8 cellular contexts compared by ENCODE assay signal in genomic region chr4:74189331-74190043, GRCh38. TPM values are rescaled to one million over a fixed set of nuclear protein-coding genes. Genes with fewer than 3 reads are reported as not detected.
A peak's percentile ranks its signal among the peaks of the same experiment; 100 is the strongest.
DNase-seq lines count a peak whose midpoint lies in the region; ATAC-seq, FAIRE-seq and TF ChIP-seq lines count a peak whose summit lies in the region.

No MANE protein-coding gene starts in this region.

- TF ChIP-seq CTCF in 22Rv1 (IDR thresholded peaks at IDR 0.05) (peak; percentile 86), Peyer's patch (IDR thresholded peaks at IDR 0.05) (peak in 5 of 6 experiments; percentile 48 to 55 (median 53)), endothelial cell of umbilical vein (IDR thresholded peaks at IDR 0.05; ENCODE audit: extremely low read depth in 1 of 2, insufficient read depth in 1 of 2, low read depth in 1 of 2, low read length in 2 of 2) (peak; percentile 37 to 63), nephron progenitor cell (IDR thresholded peaks at IDR 0.05) (peak; percentile 81)

- H4K20me1 ChIP-seq in endothelial cell of umbilical vein (replicated peaks; ENCODE audit: control insufficient read depth, extremely low read depth, insufficient read depth, low read length): no peaks in the 10 kb centered on the region

- H3K4me1 Mint-ChIP-seq in nephron progenitor cell: no peaks in the 10 kb centered on the region
- H3K4me1 Mint-ChIP-seq in stimulated activated memory B cell treated with anti-CD40 and anti-IgM and Interleukin-4, amounts not matched to agents 10 μg/mL and 1 μg/mL and 100 μg/mL, for 72 hours: no peaks in the 10 kb centered on the region

- peak; percentile 85 for FAIRE-seq in endothelial cell of umbilical vein (lab: Jason Lieb, UNC)

- POLR2A ChIA-PET in endothelial cell of umbilical vein (lab: Charles Lee): interaction anchor here (0.6 kb wide), 1 partner anchor 614 kb away, joined by 3 read pairs; no protein-coding TSS in a partner anchor

- CTCF ChIA-PET in endothelial cell of umbilical vein (lab: Charles Lee): interaction anchor here (0.6 to 3.4 kb wide), 46 partner anchors 9 to 685 kb away, joined by 3 to 54 read pairs (median 4); partner anchors contain the start of genes BTC and EPGN

- H3K4me1 ChIP-seq in Peyer's patch (no peaks in the 10 kb centered on the region), endothelial cell of umbilical vein (ENCODE audit: control insufficient read depth, extremely low read depth, insufficient read depth, low read length) (no peaks in the 10 kb centered on the region)

- H3K9ac ChIP-seq in endothelial cell of umbilical vein (replicated peaks; ENCODE audit: extremely low read depth, insufficient read depth, low read length): no peak overlapping the region

- no peak overlapping the region for H3K4me3 Mint-ChIP-seq in nephron progenitor cell
- H3K4me3 Mint-ChIP-seq in stimulated activated memory B cell treated with anti-CD40 and anti-IgM and Interleukin-4, amounts not matched to agents 10 μg/mL and 1 μg/mL and 100 μg/mL, for 72 hours: no peak overlapping the region

- H2AFZ ChIP-seq in endothelial cell of umbilical vein (ENCODE audit: low read depth, low read length): no peak overlapping the region

- peak overlapping the region; percentile 76 for H3K27ac ChIP-seq in 22Rv1
- H3K27ac ChIP-seq in Peyer's patch: no peak overlapping the region
- no peak overlapping the region for H3K27ac ChIP-seq in endothelial cell of umbilical vein (ENCODE audit: insufficient read depth, low read depth, low read length)

- no peaks in the 10 kb centered on the region for H3K27me3 Mint-ChIP-seq in nephron progenitor cell (ENCODE audit: low read depth, poor library complexity)
- H3K27me3 Mint-ChIP-seq in stimulated activated memory B cell treated with anti-CD40 and anti-IgM and Interleukin-4, amounts not matched to agents 10 μg/mL and 1 μg/mL and 100 μg/mL, for 72 hours: no peaks in the 10 kb centered on the region

- no TSS peak for BruUV-seq in endothelial cell of umbilical vein (replicated peaks; lab: Mats Ljungman, UMichigan)

- H3K4me3 ChIP-seq in Peyer's patch (no peak overlapping the region), endothelial cell of umbilical vein (replicated peaks in 1 of 3; ENCODE audit: insufficient read depth in 1 of 3, low read depth in 1 of 3, low read length in 3 of 3) (no peak overlapping the region)

- no peaks in the 10 kb centered on the region for H3K36me3 Mint-ChIP-seq in nephron progenitor cell (ENCODE audit: low read depth)
- H3K36me3 Mint-ChIP-seq in stimulated activated memory B cell treated with anti-CD40 and anti-IgM and Interleukin-4, amounts not matched to agents 10 μg/mL and 1 μg/mL and 100 μg/mL, for 72 hours: no peaks in the 10 kb centered on the region

- TF ChIP-seq POLR2A in Peyer's patch (IDR thresholded peaks at IDR 0.05): no peak
- no peak for TF ChIP-seq POLR2A in endothelial cell of umbilical vein (IDR thresholded peaks at IDR 0.05; ENCODE audit: low read depth, low read length)

- H3K9me3 ChIP-seq in Peyer's patch (no peaks in the 10 kb centered on the region), endothelial cell of umbilical vein (replicated peaks; ENCODE audit: control insufficient read depth, insufficient read depth, low read length) (no peaks in the 10 kb centered on the region)

- H3K36me3 ChIP-seq in Peyer's patch (no peaks in the 10 kb centered on the region), endothelial cell of umbilical vein (ENCODE audit: control insufficient read depth in 2 of 2, extremely low read depth in 1 of 2, insufficient read depth in 2 of 2, low read length in 2 of 2) (no peaks in the 10 kb centered on the region)

- ATAC-seq in GM18858 (IDR thresholded peaks at IDR 0.05; ENCODE audit: unreplicated experiment): no peak
- no peak for ATAC-seq in stimulated activated memory B cell treated with anti-CD40 and anti-IgM and Interleukin-4, amounts not matched to agents 10 μg/mL and 1 μg/mL and 100 μg/mL, for 72 hours

- H3K4me2 ChIP-seq in endothelial cell of umbilical vein (ENCODE audit: insufficient read depth, low read length): no peak overlapping the region

- H3K9me1 ChIP-seq in endothelial cell of umbilical vein (replicated peaks; ENCODE audit: control insufficient read depth, extremely low read depth, insufficient read depth, low read length): no peaks in the 10 kb centered on the region

- in situ Hi-C loops in G401 (cut with HindIII; ENCODE audit: low sequenced_read_pairs): no loop called here

- no peak overlapping the region for H3K27ac Mint-ChIP-seq in nephron progenitor cell
- no peak overlapping the region for H3K27ac Mint-ChIP-seq in stimulated activated memory B cell treated with anti-CD40 and anti-IgM and Interleukin-4, amounts not matched to agents 10 μg/mL and 1 μg/mL and 100 μg/mL, for 72 hours

- intact Hi-C loops in endothelial cell of umbilical vein (cut with micrococcal nuclease): loop anchor here (1.0 to 2.0 kb wide), 3 partner anchors 39 to 481 kb away; no protein-coding TSS in a partner anchor

- no peaks in the 10 kb centered on the region for H3K9me3 Mint-ChIP-seq in nephron progenitor cell
- H3K9me3 Mint-ChIP-seq in stimulated activated memory B cell treated with anti-CD40 and anti-IgM and Interleukin-4, amounts not matched to agents 10 μg/mL and 1 μg/mL and 100 μg/mL, for 72 hours: no peaks in the 10 kb centered on the region

- H3K27me3 ChIP-seq in Peyer's patch (no peaks in the 10 kb centered on the region), endothelial cell of umbilical vein (ENCODE audit: control insufficient read depth in 2 of 2, insufficient read depth in 2 of 2, low read length in 2 of 2) (no peaks in the 10 kb centered on the region)

- DNase-seq in G401 (ENCODE audit: low spot score) (peak; percentile 19), HT-29 (ENCODE audit: low spot score) (peak; percentile 83), Peyer's patch (no peak), endothelial cell of umbilical vein (ENCODE audit: low read depth, low spot score) (peak; percentile 66), nephron progenitor cell (peak; percentile 10)

- H3K79me2 ChIP-seq in endothelial cell of umbilical vein (ENCODE audit: control insufficient read depth, insufficient read depth, low read length): no peaks in the 10 kb centered on the region

- dilution Hi-C loops in endothelial cell of umbilical vein (cut with MboI; ENCODE audit: extremely low pct_ligation_motif_present, low sequenced_read_pairs): no loop called here

TF ChIP-seq in endothelial cell of umbilical vein, 7 proteins besides CTCF, POLR2A, EP300 and RAD21:
- TF ChIP-seq POLR2AphosphoS5 (IDR thresholded peaks at IDR 0.05; ENCODE audit: insufficient read depth, low read depth, low read length): no peak
- TF ChIP-seq JUN (IDR thresholded peaks at IDR 0.05; ENCODE audit: borderline replicate concordance, insufficient read depth, insufficient read length, low read depth): no peak
- no peak for TF ChIP-seq MAX (IDR thresholded peaks at IDR 0.05; ENCODE audit: insufficient read depth, insufficient read length)
- TF ChIP-seq GATA2 (IDR thresholded peaks at IDR 0.05; ENCODE audit: insufficient read depth, insufficient read length, low read depth, low read length): no peak
- TF ChIP-seq FOS (IDR thresholded peaks at IDR 0.05; ENCODE audit: borderline replicate concordance, insufficient read depth, low read length): no peak
- no peak for TF ChIP-seq EZH2 (IDR thresholded peaks at IDR 0.05; ENCODE audit: borderline replicate concordance, low read depth, low read length, severe bottlenecking)
- no peak for TF ChIP-seq MYC (IDR thresholded peaks at IDR 0.05; ENCODE audit: low read depth, low read length)

RNA-seq across cellular contexts. Expression of gene MTHFD2L, which starts 31.6 kb away (rescaled TPM):
- 9.3 and 19.4 TPM in 2 replicates for total RNA-seq in G401 (2014; rRNA removed; shearing (Covaris generic))
- 18.4 and 32.9 TPM in 2 replicates for total RNA-seq in HT-29 (2014; rRNA removed; shearing (Covaris generic))
- total RNA-seq in Peyer's patch (10 to 100 TPM; 11.8 to 17.1 (median 14.9) TPM), endothelial cell of umbilical vein (12.4 and 15.2 TPM in 2 replicates)
- polyA plus RNA-seq in endothelial cell of umbilical vein: 4.4 and 6.9 TPM in 2 replicates
- polyA plus RNA-seq in endothelial cell of umbilical vein (2011; cell fraction: cytosol; rRNA removed): 5.7 and 5.8 TPM in 2 replicates
- 10.9 and 17.7 TPM in 2 replicates for polyA plus RNA-seq in endothelial cell of umbilical vein (2011; cell fraction: nucleus; rRNA removed)
- polyA plus RNA-seq in endothelial cell of umbilical vein (2012): 5.8 and 9.6 TPM in 2 replicates
- 10.8 and 12.9 TPM in 2 replicates for polyA minus RNA-seq in endothelial cell of umbilical vein
- 9.7 TPM for polyA minus RNA-seq in endothelial cell of umbilical vein (2011; cell fraction: cytosol; rRNA and poly(A)+ RNA removed)
- polyA minus RNA-seq in endothelial cell of umbilical vein (2011; cell fraction: nucleus; rRNA and poly(A)+ RNA removed): 40.7 and 49.2 TPM in 2 replicates

Comparison
In these comparisons a context has a peak if more than half of its experiments do, and no peak if none do; other contexts are left out.
1. DNase-seq: peak in G401 (single experiment), HT-29 (single experiment), endothelial cell of umbilical vein (single experiment) and nephron progenitor cell (single experiment); none in Peyer's patch (0 of 3).
2. Peak in every context shown above with its lines, with median percentiles within 50 percentile points of each other: CTCF ChIP-seq.